ENCODE assay signal across 16 cellular contexts in the genomic region with DNA sequence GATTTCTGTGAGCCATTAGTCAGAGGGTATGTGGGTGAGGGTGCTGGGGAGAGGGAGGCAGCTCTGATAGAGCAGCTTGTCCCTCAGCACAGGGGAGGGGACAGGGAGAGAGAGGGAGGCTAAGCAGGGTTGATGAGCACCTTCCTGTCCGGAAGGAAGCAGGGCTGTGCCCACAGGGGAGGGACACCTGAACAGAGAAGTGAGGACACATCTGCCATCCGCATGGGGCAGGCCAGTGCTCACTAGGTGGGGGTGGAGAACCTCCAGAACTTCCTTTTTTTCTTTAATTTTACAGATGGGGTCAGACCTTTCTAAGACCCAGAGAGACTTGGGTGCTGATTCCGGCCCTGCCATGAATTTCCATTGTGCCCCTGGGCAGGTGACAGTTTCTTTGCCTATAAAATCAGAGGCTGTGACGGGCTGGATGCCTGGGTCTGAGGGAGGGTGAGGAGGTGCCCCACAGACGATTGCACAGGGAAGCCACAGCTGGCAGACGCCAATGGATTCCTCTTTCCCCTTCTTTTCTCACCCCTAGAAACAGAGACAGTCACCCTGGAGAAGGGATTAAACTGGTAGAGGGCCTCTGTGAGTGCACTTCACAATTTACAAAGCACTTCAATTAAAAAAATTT. TPM values are rescaled to one million over a fixed set of nuclear protein-coding genes. Genes with fewer than 3 reads are reported as not detected.
DNase-seq lines count a peak whose midpoint lies in the region; ATAC-seq and TF ChIP-seq lines count a peak whose summit lies in the region.
"Had no signal": no experiment of that assay in that cellular context is flagged by ENCODE, and none has a peak within 500 bp of the region (broad histone marks: within the 10 kb centered on the region; RNA-seq: fewer than 3 reads in every experiment).

No MANE protein-coding gene starts in this region.

- H3K27ac Mint-ChIP-seq in activated naive CD8-positive, alpha-beta T cell treated with anti-CD3 and anti-CD28 coated beads for 36 hours: peak overlapping the region; percentile 13
- H3K27ac Mint-ChIP-seq: CD4-positive, alpha-beta T cell had no signal

- peaks cover 3% of the 10 kb centered on the region for H3K4me1 Mint-ChIP-seq in activated naive CD8-positive, alpha-beta T cell treated with anti-CD3 and anti-CD28 coated beads for 36 hours

- H3K27me3 Mint-ChIP-seq in activated naive CD8-positive, alpha-beta T cell treated with anti-CD3 and anti-CD28 coated beads for 36 hours: peaks cover 15% of the 10 kb centered on the region

- peaks cover 6% of the 10 kb centered on the region for H3K9me3 Mint-ChIP-seq in activated naive CD8-positive, alpha-beta T cell treated with anti-CD3 and anti-CD28 coated beads for 36 hours
- H3K9me3 Mint-ChIP-seq: CD4-positive, alpha-beta T cell had no signal

- peak; percentile 80 to 97 for DNase-seq in HL-60 (ENCODE audit: low read depth in 1 of 2, low spot score in 1 of 2)
- DNase-seq in NOMO-1 treated with DMSO at 0.1 percent for 48 hours (lab: John Stamatoyannopoulos, UW; ENCODE audit: unreplicated experiment): peak; percentile 82
- DNase-seq in activated naive CD8-positive, alpha-beta T cell treated with anti-CD3 and anti-CD28 coated beads for 36 hours: no peak
- DNase-seq in WERI-Rb-1: no peak
- no peak for DNase-seq in 8988T
- DNase-seq: activated T-cell treated with anti-CD3 and anti-CD28 coated beads, Interleukin-2, amount 50 U/mL, for 4 hours; CD4-positive, alpha-beta T cell; midbrain; NCI-H446 treated with DMSO at 0.1 percent for 48 hours; SHP77 treated with DMSO at 0.1 percent for 48 hours had no signal

- no peaks in the 10 kb centered on the region for H3K36me3 Mint-ChIP-seq in activated naive CD8-positive, alpha-beta T cell treated with anti-CD3 and anti-CD28 coated beads for 36 hours

- TF ChIP-seq CTCF in HL-60 (IDR thresholded peaks at IDR 0.05; ENCODE audit: insufficient read depth, low read length): no peak
- TF ChIP-seq CTCF in neutrophil (IDR thresholded peaks at IDR 0.05): peak; percentile 63
- no peak for TF ChIP-seq CTCF in WERI-Rb-1 (IDR thresholded peaks at IDR 0.05; ENCODE audit: low read depth, low read length)

- H3K4me3 ChIP-seq in HL-60 (replicated peaks; ENCODE audit: insufficient read depth, low read length) (no peak overlapping the region), neutrophil (ENCODE audit: low read depth in 1 of 2, low read length in 1 of 2) (peak overlapping the region; percentile 50 to 60), WERI-Rb-1 (ENCODE audit: low read depth, low read length) (no peak overlapping the region)

- no peak overlapping the region for H3K4me3 Mint-ChIP-seq in activated naive CD8-positive, alpha-beta T cell treated with anti-CD3 and anti-CD28 coated beads for 36 hours
- H3K4me3 Mint-ChIP-seq: activated T-cell treated with anti-CD3 and anti-CD28 coated beads, Interleukin-2, amount 50 U/mL, for 4 hours; CD4-positive, alpha-beta T cell had no signal

- no peak for ATAC-seq in HG02981 (IDR thresholded peaks at IDR 0.05; ENCODE audit: unreplicated experiment)
- ATAC-seq in GM21723 (IDR thresholded peaks at IDR 0.05; ENCODE audit: unreplicated experiment): no peak
- ATAC-seq: activated T-cell treated with anti-CD3 and anti-CD28 coated beads, Interleukin-2, amount 50 U/mL, for 4 hours had no signal

- peaks cover 59 to 78% of the 10 kb centered on the region in 2 experiments for H3K4me1 ChIP-seq in neutrophil (ENCODE audit: control insufficient read depth in 1 of 2, insufficient read depth in 1 of 2, low read depth in 1 of 2, low read length in 1 of 2)

- H3K36me3 ChIP-seq in neutrophil (no peaks in the 10 kb centered on the region), WERI-Rb-1 (no peaks in the 10 kb centered on the region)

- H3K27me3 ChIP-seq in HL-60 (ENCODE audit: insufficient read depth, poor library complexity, severe bottlenecking) (no peaks in the 10 kb centered on the region), neutrophil (no peaks in the 10 kb centered on the region), WERI-Rb-1 (ENCODE audit: insufficient read depth, low read depth, severe bottlenecking) (no peaks in the 10 kb centered on the region)

- H3K9me3 ChIP-seq in neutrophil (no peaks in the 10 kb centered on the region), WERI-Rb-1 (ENCODE audit: severe bottlenecking) (no peaks in the 10 kb centered on the region)

- H3K27ac ChIP-seq in HL-60 (replicated peaks): peak overlapping the region; percentile 97
- peak overlapping the region; percentile 95 for H3K27ac ChIP-seq in neutrophil
- H3K27ac ChIP-seq in WERI-Rb-1: no peak overlapping the region

RNA-seq across cellular contexts. Expression of a gene that starts 4.1 kb away (rescaled TPM):
- total RNA-seq in activated naive CD8-positive, alpha-beta T cell treated with anti-CD3 and anti-CD28 coated beads for 36 hours: under 1 TPM; 0.16 to 0.38 TPM
- total RNA-seq: activated T-cell treated with anti-CD3 and anti-CD28 coated beads, Interleukin-2, amount 50 U/mL, for 4 hours; CD4-positive, alpha-beta T cell; dermis microvascular lymphatic vessel endothelial cell; H4; pulmonary artery endothelial cell had no signal

RNA-seq across cellular contexts. Expression of a gene that starts 31.3 kb away (rescaled TPM):
- total RNA-seq in activated naive CD8-positive, alpha-beta T cell treated with anti-CD3 and anti-CD28 coated beads for 36 hours: not detected
- total RNA-seq: activated T-cell treated with anti-CD3 and anti-CD28 coated beads, Interleukin-2, amount 50 U/mL, for 4 hours; CD4-positive, alpha-beta T cell; dermis microvascular lymphatic vessel endothelial cell; H4; pulmonary artery endothelial cell had no signal

RNA-seq across cellular contexts. Expression of a gene that starts 50.0 kb away (rescaled TPM):
- not detected for total RNA-seq in activated naive CD8-positive, alpha-beta T cell treated with anti-CD3 and anti-CD28 coated beads for 36 hours
- total RNA-seq: activated T-cell treated with anti-CD3 and anti-CD28 coated beads, Interleukin-2, amount 50 U/mL, for 4 hours; CD4-positive, alpha-beta T cell; dermis microvascular lymphatic vessel endothelial cell; H4; pulmonary artery endothelial cell had no signal

RNA-seq across cellular contexts. Expression of a gene that starts 59.6 kb away (rescaled TPM):
- 10 to 100 TPM; 12.4 to 14.3 TPM for total RNA-seq in activated naive CD8-positive, alpha-beta T cell treated with anti-CD3 and anti-CD28 coated beads for 36 hours

Comparison
In these comparisons a context has a peak if more than half of its experiments do, and no peak if none do; other contexts are left out.
1. DNase-seq: peak in HL-60 (2 of 2) and NOMO-1 treated with DMSO at 0.1 percent for 48 hours (single experiment); none in activated naive CD8-positive, alpha-beta T cell treated with anti-CD3 and anti-CD28 coated beads for 36 hours (single experiment), WERI-Rb-1 (single experiment) and 8988T (single experiment).
2. H3K4me3 ChIP-seq: peak in neutrophil (2 of 2); none in HL-60 (single experiment) and WERI-Rb-1 (single experiment).